1 cellular context compared by ENCODE assay signal in the genomic region with DNA sequence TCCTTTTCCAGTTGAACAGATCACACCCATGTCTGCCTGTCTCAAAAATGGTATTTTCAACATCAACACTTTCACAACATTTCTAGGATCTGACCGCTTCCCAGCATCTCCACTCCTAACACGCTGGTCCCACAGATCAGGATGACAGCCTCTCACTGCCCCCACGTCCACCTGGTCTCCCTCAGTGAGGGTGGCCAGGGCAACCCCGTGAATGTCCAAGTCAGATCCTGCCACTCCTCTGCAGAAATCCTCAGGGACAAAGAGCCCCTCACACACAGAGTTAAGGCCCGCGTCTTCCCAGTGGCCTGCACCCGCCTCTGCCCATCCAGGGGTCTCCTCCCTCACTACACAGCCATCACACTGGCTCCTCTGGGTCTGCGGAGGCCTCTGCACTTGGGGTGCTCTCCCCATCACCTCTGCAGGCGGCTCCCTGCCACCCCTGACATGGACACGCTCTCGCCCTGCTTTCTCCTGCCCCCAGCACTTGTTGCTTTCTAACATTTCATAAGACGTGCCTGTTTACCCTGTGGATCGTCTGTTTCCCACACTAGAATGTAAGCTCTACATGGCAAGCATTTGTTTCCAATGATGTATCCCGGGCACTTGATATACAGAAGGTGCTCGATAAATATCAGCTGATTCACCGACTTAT.
TF ChIP-seq lines count a peak whose summit lies in the region.

No MANE protein-coding gene starts in this region.

TF ChIP-seq in HepG2, 621 proteins besides CTCF, POLR2A, EP300 and RAD21:
- TF ChIP-seq NKX3-1 (CRISPR knock-in tag; IDR thresholded peaks at IDR 0.05), result no peak
- peak; percentile 28 for TF ChIP-seq ZNF687 (CRISPR knock-in tag; IDR thresholded peaks at IDR 0.05)
